ENCODE assay signal across 21 cellular contexts in the genomic region with DNA sequence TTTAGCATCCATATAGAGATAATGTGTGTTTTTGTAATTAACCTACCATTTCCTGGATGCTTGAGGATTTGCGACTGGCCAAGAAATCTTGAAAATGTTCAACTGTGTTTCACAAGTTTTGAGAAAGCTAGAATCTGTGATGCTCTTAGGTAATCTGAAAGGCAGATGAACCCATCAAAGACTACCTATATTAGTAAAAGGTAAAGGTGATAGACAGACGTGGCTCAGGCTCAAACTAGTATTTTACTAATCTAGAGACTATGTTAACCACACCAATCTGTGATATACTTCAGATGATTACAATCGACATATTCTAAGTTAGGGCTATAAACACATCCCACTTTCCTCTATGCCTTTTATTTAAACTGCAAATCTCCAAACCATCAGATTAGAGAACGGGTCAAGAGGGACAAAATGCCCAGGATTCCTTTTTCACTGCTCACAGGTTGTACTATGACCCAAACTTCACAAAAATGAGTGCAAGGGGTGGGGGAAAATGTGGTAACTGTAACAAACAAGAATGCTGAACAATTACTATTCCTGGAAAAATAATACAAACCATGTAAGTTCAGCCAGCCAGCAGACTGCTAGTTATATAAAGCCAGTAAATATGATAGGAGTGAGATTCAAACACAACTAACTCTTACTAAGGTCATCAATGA.
DNase-seq lines count a peak whose midpoint lies in the region; ATAC-seq and TF ChIP-seq lines count a peak whose summit lies in the region.
"Had no signal": no experiment of that assay in that cellular context is flagged by ENCODE, and none has a peak within 500 bp of the region (broad histone marks: within the 10 kb centered on the region; RNA-seq: fewer than 3 reads in every experiment).

No MANE protein-coding gene starts in this region.

- no peaks in the 10 kb centered on the region for H3K9me3 ChIP-seq in CD4-positive, alpha-beta T cell (ENCODE audit: control insufficient read depth, low read length)
- H3K9me3 ChIP-seq in naive thymus-derived CD4-positive, alpha-beta T cell (ENCODE audit: control insufficient read depth in 2 of 3, low read length in 3 of 3) = no peaks in the 10 kb centered on the region
- H3K9me3 ChIP-seq: SJCRH30 had no signal

- no peak overlapping the region for H3K27ac ChIP-seq in CD4-positive, alpha-beta T cell (ENCODE audit: low read depth, low read length)
- H3K27ac ChIP-seq in naive thymus-derived CD4-positive, alpha-beta T cell (ENCODE audit: low read depth, low read length) = no peak overlapping the region
- H3K27ac ChIP-seq: parathyroid adenoma, SJCRH30 had no signal

- peaks cover 0 to 14% of the 10 kb centered on the region in 2 donors for H3K4me1 ChIP-seq in naive thymus-derived CD4-positive, alpha-beta T cell (ENCODE audit: control insufficient read depth in 2 of 2, insufficient read depth in 2 of 2, low read length in 2 of 2)
- H3K4me1 ChIP-seq: parathyroid adenoma, SJCRH30 had no signal

- DNase-seq in AG10803 (ENCODE audit: low read depth) (peak; percentile 37), posterior vena cava (ENCODE audit: low spot score) (no peak), glomerular visceral epithelial cell (ENCODE audit: extremely low spot score) (no peak)
- no peak for DNase-seq in CD4-positive, alpha-beta T cell
- DNase-seq in naive thymus-derived CD4-positive, alpha-beta T cell = no peak
- DNase-seq in stimulated activated CD4-positive, alpha-beta T cell treated with anti-CD3 and anti-CD28 coated beads, Interleukin-2, amount 100 ng/mL, for 48 hours = no peak
- DNase-seq: activated CD4-positive, alpha-beta T cell treated with anti-CD3 and anti-CD28 coated beads for 4 hours; activated effector memory CD4-positive, alpha-beta T cell treated with Interleukin-2 at 50 U/mL for 16 hours; CD8-positive, alpha-beta memory T cell; dermis blood vessel endothelial cell; NCI-H1694; NCI-H524 treated with DMSO at 0.1 percent for 48 hours; SJCRH30 had no signal

- H3K4me3 Mint-ChIP-seq in CD4-positive, alpha-beta T cell = no peak overlapping the region
- peak overlapping the region; percentile 14 for H3K4me3 Mint-ChIP-seq in activated naive CD8-positive, alpha-beta T cell
- peak overlapping the region in 5 of 10 donors; percentile 6 to 55 (median 10) for H3K4me3 Mint-ChIP-seq in naive thymus-derived CD4-positive, alpha-beta T cell
- H3K4me3 Mint-ChIP-seq: CD8-positive, alpha-beta memory T cell; mesothelial cell of epicardium; nephron; type B pancreatic cell had no signal

- TF ChIP-seq CTCF in AG10803 (conservative IDR thresholded peaks at IDR 0.05; ENCODE audit: low read length) = no peak
- TF ChIP-seq CTCF in CD4-positive, alpha-beta T cell (IDR thresholded peaks at IDR 0.05) = no peak

- H3K27ac Mint-ChIP-seq in CD4-positive, alpha-beta T cell = peak overlapping the region; percentile 28
- H3K27ac Mint-ChIP-seq in activated naive CD8-positive, alpha-beta T cell = peak overlapping the region; percentile 84
- peak overlapping the region in 7 of 9 donors; percentile 10 to 78 (median 51) for H3K27ac Mint-ChIP-seq in naive thymus-derived CD4-positive, alpha-beta T cell
- H3K27ac Mint-ChIP-seq: mesothelial cell of epicardium, nephron, type B pancreatic cell had no signal

- no peaks in the 10 kb centered on the region for H3K27me3 Mint-ChIP-seq in CD4-positive, alpha-beta T cell
- no peaks in the 10 kb centered on the region for H3K27me3 Mint-ChIP-seq in activated naive CD8-positive, alpha-beta T cell
- peaks cover 0 to 2% (median 0%) of the 10 kb centered on the region in 5 donors for H3K27me3 Mint-ChIP-seq in naive thymus-derived CD4-positive, alpha-beta T cell
- H3K27me3 Mint-ChIP-seq: CD8-positive, alpha-beta memory T cell; type B pancreatic cell had no signal

- H3K4me3 ChIP-seq in AG10803 (ENCODE audit: low read length) = no peak overlapping the region
- no peak overlapping the region for H3K4me3 ChIP-seq in naive thymus-derived CD4-positive, alpha-beta T cell (ENCODE audit: low read length)
- H3K4me3 ChIP-seq: SJCRH30 had no signal

- H3K36me3 Mint-ChIP-seq in CD4-positive, alpha-beta T cell (ENCODE audit: low read depth) = peaks cover 66% of the 10 kb centered on the region
- peaks cover 23% of the 10 kb centered on the region for H3K36me3 Mint-ChIP-seq in activated naive CD8-positive, alpha-beta T cell
- H3K36me3 Mint-ChIP-seq in naive thymus-derived CD4-positive, alpha-beta T cell = peaks cover 4 to 41% (median 38%) of the 10 kb centered on the region in 5 donors

- POLR2A ChIA-PET in CD4-positive, alpha-beta T cell (lab: Charles Lee) = no interaction called here
- POLR2A ChIA-PET in naive thymus-derived CD4-positive, alpha-beta T cell (lab: Charles Lee) = interaction anchor here (1.0 kb wide), 1 partner anchor 21 kb away, joined by 4 read pairs; no protein-coding TSS in a partner anchor

- H3K4me1 Mint-ChIP-seq in CD4-positive, alpha-beta T cell (ENCODE audit: low read depth) = peaks cover 72% of the 10 kb centered on the region
- H3K4me1 Mint-ChIP-seq in activated naive CD8-positive, alpha-beta T cell (ENCODE audit: low read depth) = peaks cover 75% of the 10 kb centered on the region
- peaks cover 5 to 85% (median 76%) of the 10 kb centered on the region in 7 donors for H3K4me1 Mint-ChIP-seq in naive thymus-derived CD4-positive, alpha-beta T cell
- H3K4me1 Mint-ChIP-seq: nephron had no signal

- intact Hi-C loops in CD4-positive, alpha-beta T cell (cut with DNase I, micrococcal nuclease) = no loop called here
- intact Hi-C loops in naive thymus-derived CD4-positive, alpha-beta T cell (cut with micrococcal nuclease) = loop anchor here in 1 of 2 donors (1.0 to 5.0 kb wide), 2 partner anchors 12 to 36 kb away; no protein-coding TSS in a partner anchor
- intact Hi-C loops in posterior vena cava (cut with DNase I) = loop anchor here in 1 of 2 donors (1.0 kb wide), 1 partner anchor 17 kb away; no protein-coding TSS in a partner anchor

- ATAC-seq in CD4-positive, alpha-beta T cell (ENCODE audit: poor library complexity) = no peak
- ATAC-seq in naive thymus-derived CD4-positive, alpha-beta T cell = no peak
- ATAC-seq in HG03571 (IDR thresholded peaks at IDR 0.05; ENCODE audit: unreplicated experiment) = no peak
- ATAC-seq: Panc1, sciatic nerve had no signal

- peaks cover 0 to 3% (median 0%) of the 10 kb centered on the region in 3 experiments for H3K36me3 ChIP-seq in naive thymus-derived CD4-positive, alpha-beta T cell (ENCODE audit: control insufficient read depth in 2 of 3, insufficient read depth in 3 of 3, low read length in 3 of 3)
- H3K36me3 ChIP-seq: SJCRH30 had no signal

- CTCF ChIA-PET in CD4-positive, alpha-beta T cell (lab: Charles Lee) = no interaction called here
- CTCF ChIA-PET in naive thymus-derived CD4-positive, alpha-beta T cell (lab: Charles Lee) = no interaction called here

- no peaks in the 10 kb centered on the region for H3K27me3 ChIP-seq in CD4-positive, alpha-beta T cell (ENCODE audit: control insufficient read depth, insufficient read depth, low read length)
- no peaks in the 10 kb centered on the region for H3K27me3 ChIP-seq in naive thymus-derived CD4-positive, alpha-beta T cell (ENCODE audit: control insufficient read depth in 2 of 2, insufficient read depth in 2 of 2, low read length in 2 of 2)
- H3K27me3 ChIP-seq: SJCRH30 had no signal

- no peaks in the 10 kb centered on the region for H3K9me3 Mint-ChIP-seq in CD4-positive, alpha-beta T cell
- no peaks in the 10 kb centered on the region for H3K9me3 Mint-ChIP-seq in activated naive CD8-positive, alpha-beta T cell (ENCODE audit: low read depth)
- peaks cover 0 to 3% (median 0%) of the 10 kb centered on the region in 11 donors for H3K9me3 Mint-ChIP-seq in naive thymus-derived CD4-positive, alpha-beta T cell
- H3K9me3 Mint-ChIP-seq: CD8-positive, alpha-beta memory T cell; mesothelial cell of epicardium; nephron; type B pancreatic cell had no signal

Comparison
In these comparisons a context has a peak if more than half of its experiments do, and no peak if none do; other contexts are left out.
1. H3K27ac Mint-ChIP-seq: peak in every context shown above with its lines; median percentile 84 in activated naive CD8-positive, alpha-beta T cell; 51 in naive thymus-derived CD4-positive, alpha-beta T cell; 28 in CD4-positive, alpha-beta T cell.